Comparison of ENCODE assay signal across 20 cellular contexts in the genomic region with DNA sequence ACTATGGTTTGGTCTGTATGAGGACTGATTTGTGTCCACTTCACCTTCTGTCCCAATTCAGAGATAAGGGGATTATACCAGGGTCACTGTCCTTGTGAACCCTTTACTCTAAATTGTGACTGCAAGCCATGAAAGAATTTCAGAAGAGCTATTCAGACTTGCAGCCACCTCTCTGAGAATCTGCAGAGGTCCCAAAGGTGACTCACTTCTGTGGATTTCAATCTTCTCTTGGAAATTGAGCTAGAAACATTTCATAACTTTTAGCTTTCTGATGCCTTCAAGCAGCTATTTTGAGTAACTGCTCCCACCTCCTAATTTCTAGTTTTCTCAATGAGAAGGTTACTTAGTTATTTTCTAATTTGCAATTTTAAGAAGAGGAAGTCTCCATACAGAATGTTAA.
A peak's percentile ranks its signal among the peaks of the same experiment; 100 is the strongest.
DNase-seq lines count a peak whose midpoint lies in the region; ATAC-seq and TF ChIP-seq lines count a peak whose summit lies in the region.
"Had no signal": no experiment of that assay in that cellular context is flagged by ENCODE, and none has a peak within 500 bp of the region (broad histone marks: within the 10 kb centered on the region; RNA-seq: fewer than 3 reads in every experiment).

No MANE protein-coding gene starts in this region.

- peak overlapping the region; percentile 16; the same call in 1 of the 2 replicates for H3K4me3 ChIP-seq in ACC112 (ENCODE audit: low read depth, low read length)
- no peak overlapping the region for H3K4me3 ChIP-seq in astrocyte of the spinal cord (ENCODE audit: low read depth, low read length)
- H3K4me3 ChIP-seq in foreskin fibroblast (ENCODE audit: low read depth in 1 of 2, low read length in 2 of 2), result no peak overlapping the region
- H3K4me3 ChIP-seq in H7 (ENCODE audit: insufficient read depth, low read depth, low read length), result no peak overlapping the region
- H3K4me3 ChIP-seq: colonic mucosa, heart right ventricle, neural progenitor cell had no signal

- POLR2A ChIA-PET in activated CD4-positive, alpha-beta memory T cell treated with anti-CD3 and anti-CD28 coated beads, Interleukin-2, amount 10 ng/mL, durations not matched to agents 7 days and 5 days (lab: Charles Lee), result no interaction called here

- H3K27ac Mint-ChIP-seq in activated CD4-positive, alpha-beta memory T cell treated with anti-CD3 and anti-CD28 coated beads, Interleukin-2, amount 10 ng/mL, durations not matched to agents 7 days and 5 days, result no peak overlapping the region
- H3K27ac Mint-ChIP-seq: activated T-helper 17 cell treated with anti-CD3 and anti-CD28 coated beads, Interleukin-2, amount 50 U/mL, for 72 hours; CD4-positive, alpha-beta memory T cell; neural progenitor cell; stimulated activated naive CD8-positive, alpha-beta T cell treated with anti-CD3 and anti-CD28 coated beads, Interleukin-15, amount 100 ng/mL, for 72 hours; WTC11 had no signal

- TF ChIP-seq CTCF in astrocyte of the spinal cord (IDR thresholded peaks at IDR 0.05; ENCODE audit: low read depth, low read length) (no peak), foreskin fibroblast (IDR thresholded peaks at IDR 0.05; ENCODE audit: low read depth, low read length) (no peak)

- no peaks in the 10 kb centered on the region for H3K27me3 Mint-ChIP-seq in activated CD4-positive, alpha-beta memory T cell treated with anti-CD3 and anti-CD28 coated beads, Interleukin-2, amount 10 ng/mL, durations not matched to agents 7 days and 5 days
- H3K27me3 Mint-ChIP-seq: activated T-helper 17 cell treated with anti-CD3 and anti-CD28 coated beads, Interleukin-2, amount 50 U/mL, for 72 hours; CD4-positive, alpha-beta memory T cell; stimulated activated naive CD8-positive, alpha-beta T cell treated with anti-CD3 and anti-CD28 coated beads, Interleukin-15, amount 100 ng/mL, for 72 hours had no signal

- no peak for ATAC-seq in GM19351 (IDR thresholded peaks at IDR 0.05; ENCODE audit: unreplicated experiment)
- ATAC-seq: activated T-helper 17 cell treated with anti-CD3 and anti-CD28 coated beads, Interleukin-2, amount 50 U/mL, for 72 hours; heart right ventricle; stimulated activated naive CD8-positive, alpha-beta T cell treated with anti-CD3 and anti-CD28 coated beads, Interleukin-15, amount 100 ng/mL, for 72 hours; WTC11 had no signal

- H3K36me3 ChIP-seq in ACC112 (ENCODE audit: insufficient read depth, low read length) (no peaks in the 10 kb centered on the region), H7 (replicated peaks; ENCODE audit: control insufficient read depth, insufficient read depth, low read length) (no peaks in the 10 kb centered on the region)
- H3K36me3 ChIP-seq: colonic mucosa, heart right ventricle, neural progenitor cell had no signal

- DNase-seq in HS-27A (ENCODE audit: low read depth), result peak; percentile 45
- DNase-seq in astrocyte of the spinal cord (ENCODE audit: low read depth, low spot score), result peak; percentile 22
- DNase-seq in foreskin fibroblast, result peak; percentile 30 to 52
- DNase-seq in activated CD4-positive, alpha-beta memory T cell treated with anti-CD3 and anti-CD28 coated beads, Interleukin-2, amount 10 ng/mL, durations not matched to agents 7 days and 5 days, result no peak
- no peak for DNase-seq in H7
- DNase-seq in stimulated activated CD4-positive, alpha-beta T cell treated with anti-CD3 and anti-CD28 coated beads, Interleukin-4, amount 100 ng/mL, for 1 hour, result no peak
- DNase-seq: activated CD8-positive, alpha-beta memory T cell treated with anti-CD3 and anti-CD28 coated beads for 24 hours; CD4-positive, alpha-beta memory T cell; colonic mucosa; DND-41; heart right ventricle; kidney; midbrain; RPMI8226; stimulated activated naive CD8-positive, alpha-beta T cell treated with anti-CD3 and anti-CD28 coated beads, Interleukin-15, amount 100 ng/mL, for 72 hours had no signal

- peak overlapping the region; percentile 48 for H2AFZ ChIP-seq in ACC112 (ENCODE audit: low read length, unreplicated experiment)
- H2AFZ ChIP-seq: neural progenitor cell had no signal

- H3K27me3 ChIP-seq in ACC112 (ENCODE audit: insufficient read depth, low read length) (no peaks in the 10 kb centered on the region), H7 (ENCODE audit: control insufficient read depth, insufficient read depth, low read length) (no peaks in the 10 kb centered on the region)
- H3K27me3 ChIP-seq: colonic mucosa, heart right ventricle, neural progenitor cell had no signal

- peak overlapping the region; percentile 45 for H3K27ac ChIP-seq in ACC112 (ENCODE audit: low read depth, low read length)
- H3K27ac ChIP-seq: colonic mucosa, heart right ventricle, neural progenitor cell had no signal

- H3K36me3 Mint-ChIP-seq in activated CD4-positive, alpha-beta memory T cell treated with anti-CD3 and anti-CD28 coated beads, Interleukin-2, amount 10 ng/mL, durations not matched to agents 7 days and 5 days (ENCODE audit: low read depth), result no peaks in the 10 kb centered on the region
- H3K36me3 Mint-ChIP-seq: CD4-positive, alpha-beta memory T cell; neural progenitor cell had no signal

- H3K79me2 ChIP-seq in ACC112 (ENCODE audit: control insufficient read depth, insufficient read depth, low read length, unreplicated experiment), result no peaks in the 10 kb centered on the region

- in situ Hi-C loops in astrocyte of the spinal cord (cut with HindIII; ENCODE audit: low sequenced_read_pairs), result no loop called here

- peaks cover 2% of the 10 kb centered on the region for H3K9me3 Mint-ChIP-seq in activated CD4-positive, alpha-beta memory T cell treated with anti-CD3 and anti-CD28 coated beads, Interleukin-2, amount 10 ng/mL, durations not matched to agents 7 days and 5 days
- H3K9me3 Mint-ChIP-seq: activated T-helper 17 cell treated with anti-CD3 and anti-CD28 coated beads, Interleukin-2, amount 50 U/mL, for 72 hours; neural progenitor cell had no signal

- no peak overlapping the region for H3K4me3 Mint-ChIP-seq in activated CD4-positive, alpha-beta memory T cell treated with anti-CD3 and anti-CD28 coated beads, Interleukin-2, amount 10 ng/mL, durations not matched to agents 7 days and 5 days
- H3K4me3 Mint-ChIP-seq: activated T-helper 17 cell treated with anti-CD3 and anti-CD28 coated beads, Interleukin-2, amount 50 U/mL, for 72 hours; CD4-positive, alpha-beta memory T cell; neural progenitor cell; stimulated activated naive CD8-positive, alpha-beta T cell treated with anti-CD3 and anti-CD28 coated beads, Interleukin-15, amount 100 ng/mL, for 72 hours; WTC11 had no signal

- CTCF ChIA-PET in activated CD4-positive, alpha-beta memory T cell treated with anti-CD3 and anti-CD28 coated beads, Interleukin-2, amount 10 ng/mL, durations not matched to agents 7 days and 5 days (lab: Charles Lee), result no interaction called here

- H3K4me1 Mint-ChIP-seq in activated CD4-positive, alpha-beta memory T cell treated with anti-CD3 and anti-CD28 coated beads, Interleukin-2, amount 10 ng/mL, durations not matched to agents 7 days and 5 days, result no peaks in the 10 kb centered on the region
- H3K4me1 Mint-ChIP-seq: activated T-helper 17 cell treated with anti-CD3 and anti-CD28 coated beads, Interleukin-2, amount 50 U/mL, for 72 hours; CD4-positive, alpha-beta memory T cell; neural progenitor cell; stimulated activated naive CD8-positive, alpha-beta T cell treated with anti-CD3 and anti-CD28 coated beads, Interleukin-15, amount 100 ng/mL, for 72 hours had no signal

- H3K4me1 ChIP-seq in ACC112 (ENCODE audit: control insufficient read depth, insufficient read depth, low read length, unreplicated experiment), result peaks cover 14% of the 10 kb centered on the region
- H3K4me1 ChIP-seq: colonic mucosa, neural progenitor cell had no signal

Comparison
In these comparisons a context has a peak if more than half of its experiments do, and no peak if none do; other contexts are left out.
1. DNase-seq: peak in HS-27A (single experiment), astrocyte of the spinal cord (single experiment) and foreskin fibroblast (2 of 2); none in activated CD4-positive, alpha-beta memory T cell treated with anti-CD3 and anti-CD28 coated beads, Interleukin-2, amount 10 ng/mL, durations not matched to agents 7 days and 5 days (single experiment), H7 (single experiment) and stimulated activated CD4-positive, alpha-beta T cell treated with anti-CD3 and anti-CD28 coated beads, Interleukin-4, amount 100 ng/mL, for 1 hour (single experiment).